1 cellular context compared by ENCODE assay signal in genomic region chr9:18700714-18701113, GRCh38.
TF ChIP-seq lines count a peak whose summit lies in the region.

No MANE protein-coding gene starts in this region.

TF ChIP-seq in WTC11, 78 proteins besides CTCF, POLR2A, EP300 and RAD21 (continued from another document):
- TF ChIP-seq CDX4 (CRISPR knock-in tag; IDR thresholded peaks at IDR 0.05; ENCODE audit: borderline replicate concordance) (no peak), JUN (CRISPR knock-in tag; IDR thresholded peaks at IDR 0.05) (no peak), NR3C1 (CRISPR knock-in tag; conservative IDR thresholded peaks at IDR 0.05; ENCODE audit: low read depth) (no peak), HMGA2 (CRISPR knock-in tag; IDR thresholded peaks at IDR 0.05) (no peak), NFATC4 (CRISPR knock-in tag; IDR thresholded peaks at IDR 0.05) (no peak)
